Comparison of ENCODE assay signal across 8 cellular contexts in genomic region chr2:189798312-189799029, GRCh38. TPM values are rescaled to one million over a fixed set of nuclear protein-coding genes. Genes with fewer than 3 reads are reported as not detected.
DNase-seq lines count a peak whose midpoint lies in the region; ATAC-seq and FAIRE-seq lines count a peak whose summit lies in the region.

No MANE protein-coding gene starts in this region.

- FAIRE-seq in frontal cortex (lab: Jason Lieb, UNC) = peak; percentile 89

- DNase-seq in DMS114 treated with DMSO at 0.1 percent for 48 hours (lab: John Stamatoyannopoulos, UW; ENCODE audit: unreplicated experiment) (peak; percentile 29), SKM-1 (lab: John Stamatoyannopoulos, UW; ENCODE audit: unreplicated experiment) (peak; percentile 12), frontal cortex (ENCODE audit: low spot score in 2 of 2) (peak in 1 of 2 donors; percentile 19), superior temporal gyrus (ENCODE audit: extremely low spot score) (peak; percentile 79)
- no peak for DNase-seq in activated CD4-positive, alpha-beta T cell treated with anti-CD3 and anti-CD28 coated beads, Interleukin-2, amount 50 U/mL, for 48 hours
- no peak for DNase-seq in activated CD4-positive, CD25-positive, alpha-beta regulatory T cell treated with anti-CD3 and anti-CD28 coated beads, Interleukin-2, amount 50 U/mL, for 72 hours

- ATAC-seq in GM19351 (IDR thresholded peaks at IDR 0.05; ENCODE audit: unreplicated experiment) (peak; percentile 89), HG03575 (IDR thresholded peaks at IDR 0.05; ENCODE audit: extremely low read depth, insufficient number of reproducible peaks, low FRiP score, unreplicated experiment) (peak; percentile 86)

RNA-seq across cellular contexts. Expression of gene PMS1, which starts 14.2 kb away (rescaled TPM):
- 68.5 TPM for total RNA-seq in frontal cortex

RNA-seq across cellular contexts. Expression of gene ORMDL1, which starts 14.3 kb away (rescaled TPM):
- total RNA-seq in frontal cortex = 45.2 TPM

RNA-seq across cellular contexts. Expression of gene OSGEPL1, which starts 35.9 kb away (rescaled TPM):
- total RNA-seq in frontal cortex = 26.1 TPM

Comparison
In these comparisons a context has a peak if more than half of its experiments do, and no peak if none do; other contexts are left out.
1. DNase-seq: peak in DMS114 treated with DMSO at 0.1 percent for 48 hours (single experiment), SKM-1 (single experiment) and superior temporal gyrus (single experiment); none in activated CD4-positive, alpha-beta T cell treated with anti-CD3 and anti-CD28 coated beads, Interleukin-2, amount 50 U/mL, for 48 hours (0 of 2) and activated CD4-positive, CD25-positive, alpha-beta regulatory T cell treated with anti-CD3 and anti-CD28 coated beads, Interleukin-2, amount 50 U/mL, for 72 hours (single experiment).